ENCODE assay signal across 15 cellular contexts in the genomic region with DNA sequence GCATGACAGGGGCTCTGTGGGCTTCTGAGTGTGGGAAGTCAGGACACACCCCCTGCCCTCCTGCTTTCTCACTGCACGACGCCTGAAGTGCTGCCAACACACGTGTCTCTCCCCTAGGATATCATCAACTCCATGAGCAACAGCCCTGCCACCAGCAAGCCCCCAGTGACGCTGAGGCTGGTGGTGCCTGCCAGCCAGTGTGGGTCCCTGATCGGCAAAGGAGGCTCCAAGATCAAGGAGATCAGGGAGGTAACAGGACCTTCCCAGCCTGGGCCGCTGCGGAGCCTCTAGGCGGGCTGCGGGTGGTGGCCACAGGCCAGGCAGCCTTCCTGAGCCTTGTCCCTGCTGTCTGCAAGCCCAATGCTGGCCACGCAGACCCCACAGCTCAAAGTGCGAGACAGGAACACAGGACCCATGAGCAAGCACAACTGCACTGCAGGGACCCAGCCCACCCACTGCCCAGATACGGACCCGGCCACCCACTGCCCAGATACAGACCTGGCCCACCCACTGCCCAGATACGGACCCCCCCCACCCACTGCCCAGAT.
DNase-seq lines count a peak whose midpoint lies in the region; FAIRE-seq and TF ChIP-seq lines count a peak whose summit lies in the region.
"Had no signal": no experiment of that assay in that cellular context is flagged by ENCODE, and none has a peak within 500 bp of the region (broad histone marks: within the 10 kb centered on the region; RNA-seq: fewer than 3 reads in every experiment).

No MANE protein-coding gene starts in this region.

- WGBS in neuronal stem cell (ENCODE audit: extremely low coverage in 2 of 2, insufficient read length in 2 of 2, insufficient replicate concordance in 1 of 2), 2 donors = no CpG with 5 or more reads among the region's 14 CpGs

- H3K4me3 ChIP-seq in HEK293 (ENCODE audit: low read depth, low read length) (no peak overlapping the region), neuronal stem cell (ENCODE audit: low read length in 2 of 2) (peak overlapping the region in 1 of 2 donors; percentile 35)

- H2AK5ac ChIP-seq in neuronal stem cell (ENCODE audit: low read depth, low read length) = peak overlapping the region; percentile 51

- peak overlapping the region; percentile 50 for H4K91ac ChIP-seq in neuronal stem cell (ENCODE audit: low read depth, low read length, poor library complexity)

- TF ChIP-seq EP300 in Ishikawa (IDR thresholded peaks at IDR 0.05; ENCODE audit: borderline replicate concordance) = no peak

- no peak overlapping the region for H3K23ac ChIP-seq in neuronal stem cell (ENCODE audit: low read depth, low read length, poor library complexity)

- TF ChIP-seq CTCF in HEK293 (tag by site-specific recombination; IDR thresholded peaks at IDR 0.05) (no peak), brain (conservative IDR thresholded peaks at IDR 0.05) (no peak)

- CTCF ChIA-PET in HEK293 (lab: Yijun Ruan, JAX) = no interaction called here

- no peak overlapping the region for H3K4me3 Mint-ChIP-seq in brain
- H3K4me3 Mint-ChIP-seq: CD4-positive, alpha-beta memory T cell; H9 had no signal

- no peak overlapping the region for H3K27ac ChIP-seq in HEK293 (ENCODE audit: extremely low read depth, low read depth, low read length)
- no peak overlapping the region for H3K27ac ChIP-seq in neuronal stem cell (replicated peaks; ENCODE audit: low read length)
- H3K27ac ChIP-seq: C4-2B had no signal

- no peaks in the 10 kb centered on the region for H3K36me3 Mint-ChIP-seq in brain
- H3K36me3 Mint-ChIP-seq: CD4-positive, alpha-beta memory T cell had no signal

- peak overlapping the region; percentile 54 for H2BK120ac ChIP-seq in neuronal stem cell (ENCODE audit: low read depth, low read length)

- TF ChIP-seq RAD21 in Ishikawa (IDR thresholded peaks at IDR 0.05; ENCODE audit: low read depth) = no peak

- POLR2A ChIA-PET in HEK293 (lab: Yijun Ruan, JAX) = no interaction called here

- no peak overlapping the region for H3K9ac ChIP-seq in neuronal stem cell (ENCODE audit: low read depth, low read length, poor library complexity)

- H3K9me3 ChIP-seq in HEK293 (ENCODE audit: control insufficient read depth, insufficient read depth, low read depth, low read length) (no peaks in the 10 kb centered on the region), neuronal stem cell (replicated peaks in 1 of 2; ENCODE audit: control insufficient read depth in 2 of 2, insufficient read depth in 1 of 2, low read depth in 1 of 2, low read length in 2 of 2) (no peaks in the 10 kb centered on the region)
- H3K9me3 ChIP-seq: BE2C had no signal

- in situ Hi-C loops in ACHN (cut with HindIII; ENCODE audit: low pct_ligation_motif_present, low pct_unique_long_range_greater_than_20kb, low sequenced_read_pairs) = no loop called here

- H3K27ac Mint-ChIP-seq in brain = peak overlapping the region in 4 of 5 experiments; percentile 32 to 77 (median 57)
- H3K27ac Mint-ChIP-seq: CD4-positive, alpha-beta memory T cell had no signal

- peak overlapping the region; percentile 19 for H3K4ac ChIP-seq in neuronal stem cell (ENCODE audit: low read length)

- H3K9me3 Mint-ChIP-seq in brain = no peaks in the 10 kb centered on the region
- H3K9me3 Mint-ChIP-seq: CD4-positive, alpha-beta memory T cell; H9 had no signal

- no peak for FAIRE-seq in urothelium cell line (lab: Jason Lieb, UNC)
- FAIRE-seq: A204.1, GM12891 had no signal

- peak overlapping the region; percentile 58 for H2BK12ac ChIP-seq in neuronal stem cell (ENCODE audit: low read length)

- peaks cover 4% of the 10 kb centered on the region for H3K4me1 ChIP-seq in HEK293 (ENCODE audit: control insufficient read depth, insufficient read depth, low read length)
- H3K4me1 ChIP-seq in neuronal stem cell (ENCODE audit: control insufficient read depth in 2 of 2, insufficient read depth in 1 of 2, low read depth in 1 of 2, low read length in 2 of 2) = peaks cover 0 to 4% of the 10 kb centered on the region in 2 donors

- H3K36me3 ChIP-seq in HEK293 (ENCODE audit: control insufficient read depth in 2 of 2, insufficient read depth in 1 of 2, low read length in 2 of 2) (no peaks in the 10 kb centered on the region), neuronal stem cell (replicated peaks in 1 of 2; ENCODE audit: control insufficient read depth in 2 of 2, insufficient read depth in 2 of 2, low read length in 2 of 2) (no peaks in the 10 kb centered on the region)

- H3K4me2 ChIP-seq in neuronal stem cell (ENCODE audit: insufficient read depth, low read length, poor library complexity, severe bottlenecking) = no peak overlapping the region

- H3K27me3 ChIP-seq in neuronal stem cell (ENCODE audit: control insufficient read depth in 3 of 3, insufficient read depth in 3 of 3, low read depth in 1 of 3, low read length in 3 of 3) = peaks cover 0 to 23% (median 0%) of the 10 kb centered on the region in 3 experiments
- H3K27me3 ChIP-seq: BE2C had no signal

- H3K14ac ChIP-seq in neuronal stem cell (ENCODE audit: low read length) = peak overlapping the region; percentile 32

- no peak overlapping the region for H2BK5ac ChIP-seq in neuronal stem cell (ENCODE audit: low read length)

- H4K8ac ChIP-seq in neuronal stem cell (ENCODE audit: low read depth, low read length) = no peak overlapping the region

- H2AFZ ChIP-seq in neuronal stem cell (ENCODE audit: low read length) = no peak overlapping the region

- H2BK15ac ChIP-seq in neuronal stem cell (ENCODE audit: low read length) = peak overlapping the region; percentile 83

- peak overlapping the region; percentile 86 for H3K18ac ChIP-seq in neuronal stem cell (ENCODE audit: low read length)

- peaks cover 4% of the 10 kb centered on the region for H3K79me1 ChIP-seq in neuronal stem cell (ENCODE audit: low read depth, low read length)

- DNase-seq in neuronal stem cell (ENCODE audit: low spot score) (no peak), ACHN (no peak), urothelium cell line (ENCODE audit: low spot score) (no peak)
- DNase-seq in stimulated activated CD4-positive, alpha-beta T cell treated with anti-CD3 and anti-CD28 coated beads, Interleukin-12 subunit alpha, Interleukin-12 subunit beta, amount 100 ng/mL, for 4 hours = no peak
- DNase-seq: BE2C; CD4-positive, alpha-beta memory T cell; DMS79; GOT3; H9 had no signal

- H3K27me3 Mint-ChIP-seq in brain = no peaks in the 10 kb centered on the region
- H3K27me3 Mint-ChIP-seq: CD4-positive, alpha-beta memory T cell had no signal

- peaks cover 36% of the 10 kb centered on the region for H3K4me1 Mint-ChIP-seq in brain
- H3K4me1 Mint-ChIP-seq: H9 had no signal

TF ChIP-seq in HEK293, 187 proteins besides CTCF, POLR2A, EP300 and RAD21:
- peak; percentile 72; the same call in 1 of the 2 replicates for TF ChIP-seq ZNF600 (tag by site-specific recombination; IDR thresholded peaks at IDR 0.05)
- peak; percentile 69 for TF ChIP-seq ZIC2 (tag by site-specific recombination; IDR thresholded peaks at IDR 0.05)
- no peak for TF ChIP-seq ZNF341 (tag by site-specific recombination; IDR thresholded peaks at IDR 0.05; ENCODE audit: low read depth)
- 0 out of 2 replicates have a peak, but pooled peaks have one; percentile 15 for TF ChIP-seq ZBTB8A (tag by site-specific recombination; IDR thresholded peaks at IDR 0.05)
- peak; percentile 5; the same call in 1 of the 2 replicates for TF ChIP-seq ZFHX2 (tag by site-specific recombination; conservative IDR thresholded peaks at IDR 0.05)
- TF ChIP-seq ZNF202 (tag by site-specific recombination; IDR thresholded peaks at IDR 0.05; ENCODE audit: borderline replicate concordance) = no peak
- TF ChIP-seq EGR2 (tag by site-specific recombination; IDR thresholded peaks at IDR 0.05; ENCODE audit: low read depth) = 0 out of 2 replicates have a peak, but pooled peaks have one; percentile 4

TF ChIP-seq in Ishikawa, 13 proteins besides CTCF, POLR2A, EP300 and RAD21:
- TF ChIP-seq, protein P1, sequence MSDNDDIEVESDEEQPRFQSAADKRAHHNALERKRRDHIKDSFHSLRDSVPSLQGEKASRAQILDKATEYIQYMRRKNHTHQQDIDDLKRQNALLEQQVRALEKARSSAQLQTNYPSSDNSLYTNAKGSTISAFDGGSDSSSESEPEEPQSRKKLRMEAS (IDR thresholded peaks at IDR 0.05) = peak; percentile 18; the same call in 1 of the 2 replicates
- TF ChIP-seq, protein P2, sequence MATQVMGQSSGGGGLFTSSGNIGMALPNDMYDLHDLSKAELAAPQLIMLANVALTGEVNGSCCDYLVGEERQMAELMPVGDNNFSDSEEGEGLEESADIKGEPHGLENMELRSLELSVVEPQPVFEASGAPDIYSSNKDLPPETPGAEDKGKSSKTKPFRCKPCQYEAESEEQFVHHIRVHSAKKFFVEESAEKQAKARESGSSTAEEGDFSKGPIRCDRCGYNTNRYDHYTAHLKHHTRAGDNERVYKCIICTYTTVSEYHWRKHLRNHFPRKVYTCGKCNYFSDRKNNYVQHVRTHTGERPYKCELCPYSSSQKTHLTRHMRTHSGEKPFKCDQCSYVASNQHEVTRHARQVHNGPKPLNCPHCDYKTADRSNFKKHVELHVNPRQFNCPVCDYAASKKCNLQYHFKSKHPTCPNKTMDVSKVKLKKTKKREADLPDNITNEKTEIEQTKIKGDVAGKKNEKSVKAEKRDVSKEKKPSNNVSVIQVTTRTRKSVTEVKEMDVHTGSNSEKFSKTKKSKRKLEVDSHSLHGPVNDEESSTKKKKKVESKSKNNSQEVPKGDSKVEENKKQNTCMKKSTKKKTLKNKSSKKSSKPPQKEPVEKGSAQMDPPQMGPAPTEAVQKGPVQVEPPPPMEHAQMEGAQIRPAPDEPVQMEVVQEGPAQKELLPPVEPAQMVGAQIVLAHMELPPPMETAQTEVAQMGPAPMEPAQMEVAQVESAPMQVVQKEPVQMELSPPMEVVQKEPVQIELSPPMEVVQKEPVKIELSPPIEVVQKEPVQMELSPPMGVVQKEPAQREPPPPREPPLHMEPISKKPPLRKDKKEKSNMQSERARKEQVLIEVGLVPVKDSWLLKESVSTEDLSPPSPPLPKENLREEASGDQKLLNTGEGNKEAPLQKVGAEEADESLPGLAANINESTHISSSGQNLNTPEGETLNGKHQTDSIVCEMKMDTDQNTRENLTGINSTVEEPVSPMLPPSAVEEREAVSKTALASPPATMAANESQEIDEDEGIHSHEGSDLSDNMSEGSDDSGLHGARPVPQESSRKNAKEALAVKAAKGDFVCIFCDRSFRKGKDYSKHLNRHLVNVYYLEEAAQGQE (IDR thresholded peaks at IDR 0.05; ENCODE audit: low read depth) = no peak
TF ChIP-seq in Ishikawa: peak in this region for 1.
